ENCODE assay signal across 8 cellular contexts in genomic region chr3:38345879-38346583, GRCh38. TPM values are rescaled to one million over a fixed set of nuclear protein-coding genes. Genes with fewer than 3 reads are reported as not detected.
DNase-seq lines count a peak whose midpoint lies in the region; ATAC-seq and TF ChIP-seq lines count a peak whose summit lies in the region.

No MANE protein-coding gene starts in this region.

- H3K4me1 Mint-ChIP-seq in activated CD8-positive, alpha-beta memory T cell treated with anti-CD3 and anti-CD28 coated beads, Interleukin-2, amount 10 ng/mL, durations not matched to agents 7 days and 5 days, result peaks cover 14% of the 10 kb centered on the region

- H4K20me1 ChIP-seq in PC-9 (ENCODE audit: insufficient read depth), result no peaks in the 10 kb centered on the region

- peak; percentile 34 for ATAC-seq in activated CD8-positive, alpha-beta memory T cell treated with anti-CD3 and anti-CD28 coated beads, Interleukin-2, amount 10 ng/mL, durations not matched to agents 7 days and 5 days

- H3K4me1 ChIP-seq in PC-9 (replicated peaks; ENCODE audit: insufficient read depth), result peaks cover 11% of the 10 kb centered on the region

- H3K9me2 ChIP-seq in PC-9 (ENCODE audit: insufficient read depth), result no peaks in the 10 kb centered on the region

- peaks cover 2% of the 10 kb centered on the region for H3K36me3 Mint-ChIP-seq in activated CD8-positive, alpha-beta memory T cell treated with anti-CD3 and anti-CD28 coated beads, Interleukin-2, amount 10 ng/mL, durations not matched to agents 7 days and 5 days

- H3K36me3 ChIP-seq in PC-9 (ENCODE audit: low read depth), result no peaks in the 10 kb centered on the region

- DNase-seq in activated CD8-positive, alpha-beta memory T cell treated with anti-CD3 and anti-CD28 coated beads, Interleukin-2, amount 10 ng/mL, durations not matched to agents 7 days and 5 days, result no peak
- DNase-seq in activated CD8-positive, alpha-beta memory T cell treated with anti-CD3 and anti-CD28 coated beads, Interleukin-2, amount 50 U/mL, for 48 hours, result no peak
- DNase-seq in PC-9 (no peak), fibroblast of the aortic adventitia (ENCODE audit: low read depth) (no peak), GDM1 (lab: John Stamatoyannopoulos, UW) (no peak), DMS153 treated with DMSO at 0.1 percent for 48 hours (lab: John Stamatoyannopoulos, UW; ENCODE audit: unreplicated experiment) (no peak)
- DNase-seq in NK-92 treated with Interleukin-12 subunit alpha and Interleukin-12 subunit beta, amount 100 ng/mL, for 24 hours (lab: John Stamatoyannopoulos, UW), result no peak

- intact Hi-C loops in PC-9 (cut with micrococcal nuclease; ENCODE audit: unreplicated experiment), result loop anchor here (2.0 to 10.0 kb wide), 4 partner anchors 109 to 341 kb away; partner anchors contain the start of gene ACVR2B

- H3K4me3 Mint-ChIP-seq in activated CD8-positive, alpha-beta memory T cell treated with anti-CD3 and anti-CD28 coated beads, Interleukin-2, amount 10 ng/mL, durations not matched to agents 7 days and 5 days, result peak overlapping the region; percentile 62

- POLR2A ChIA-PET in PC-9 (lab: Charles Lee; ENCODE audit: unreplicated experiment), result no interaction called here

- peak overlapping the region; percentile 90; the same call in 1 of the 2 replicates for H3K4me2 ChIP-seq in PC-9

- H3K9me3 Mint-ChIP-seq in activated CD8-positive, alpha-beta memory T cell treated with anti-CD3 and anti-CD28 coated beads, Interleukin-2, amount 10 ng/mL, durations not matched to agents 7 days and 5 days (ENCODE audit: low read depth), result no peaks in the 10 kb centered on the region

- peak overlapping the region; percentile 81; the same call in 1 of the 2 replicates for H3K4me3 ChIP-seq in PC-9
- H3K4me3 ChIP-seq in fibroblast of the aortic adventitia (ENCODE audit: low read depth, low read length), result peak overlapping the region; percentile 88
- H3K4me3 ChIP-seq in skin epidermis, result peak overlapping the region in 5 of 7 experiments; percentile 75 to 82 (median 80)

- H3K9me3 ChIP-seq in PC-9 (ENCODE audit: insufficient read depth, low read depth), result no peaks in the 10 kb centered on the region

- peak overlapping the region; percentile 58 for H3K27ac Mint-ChIP-seq in activated CD8-positive, alpha-beta memory T cell treated with anti-CD3 and anti-CD28 coated beads, Interleukin-2, amount 10 ng/mL, durations not matched to agents 7 days and 5 days

- no peak overlapping the region for H3K27ac ChIP-seq in PC-9
- H3K27ac ChIP-seq in skin epidermis, result peak overlapping the region in 9 of 21 experiments; percentile 40 to 79 (median 69)

- H3K27me3 ChIP-seq in PC-9 (ENCODE audit: insufficient read depth, low read depth), result no peaks in the 10 kb centered on the region

- peak overlapping the region; percentile 96; the same call in 1 of the 2 replicates for H2AFZ ChIP-seq in PC-9

- no TSS peak for BruUV-seq in PC-9 (replicated peaks; lab: Mats Ljungman, UMichigan)

- 0 out of 2 replicates have a peak, but pooled peaks cover 11% of the 10 kb centered on the region for H3K79me2 ChIP-seq in PC-9 (ENCODE audit: low read depth)

- peaks cover 8% of the 10 kb centered on the region for H3K27me3 Mint-ChIP-seq in activated CD8-positive, alpha-beta memory T cell treated with anti-CD3 and anti-CD28 coated beads, Interleukin-2, amount 10 ng/mL, durations not matched to agents 7 days and 5 days

- no peak for TF ChIP-seq CTCF in PC-9 (conservative IDR thresholded peaks at IDR 0.05)
- TF ChIP-seq CTCF in fibroblast of the aortic adventitia (IDR thresholded peaks at IDR 0.05; ENCODE audit: insufficient read depth, low read length), result no peak

- peaks cover 5% of the 10 kb centered on the region; the same call in 1 of the 2 replicates for H3F3A ChIP-seq in PC-9 (ENCODE audit: insufficient read depth, low read depth)

- CTCF ChIA-PET in activated CD8-positive, alpha-beta memory T cell treated with anti-CD3 and anti-CD28 coated beads, Interleukin-2, amount 10 ng/mL, durations not matched to agents 7 days and 5 days (lab: Charles Lee), result interaction anchor here (0.9 to 3.9 kb wide), 45 partner anchors 9 to 491 kb away, joined by 3 to 78 read pairs (median 5); partner anchors contain the start of genes ACAA1, ACVR2B and EXOG
- CTCF ChIA-PET in PC-9 (lab: Charles Lee), result no interaction called here

RNA-seq across cellular contexts. Expression of gene XYLB, which starts 0.6 kb away (rescaled TPM):
- total RNA-seq in activated CD8-positive, alpha-beta memory T cell treated with anti-CD3 and anti-CD28 coated beads, Interleukin-2, amount 10 ng/mL, durations not matched to agents 7 days and 5 days, result 1 to 10 TPM; 5.2 to 6.9 TPM
- total RNA-seq in PC-9 (2021) (2.4 and 4.2 TPM in 2 replicates), fibroblast of the aortic adventitia (ENCODE audit: low replicate concordance) (4.9 and 12.2 TPM in 2 replicates)
